In the genomic region with DNA sequence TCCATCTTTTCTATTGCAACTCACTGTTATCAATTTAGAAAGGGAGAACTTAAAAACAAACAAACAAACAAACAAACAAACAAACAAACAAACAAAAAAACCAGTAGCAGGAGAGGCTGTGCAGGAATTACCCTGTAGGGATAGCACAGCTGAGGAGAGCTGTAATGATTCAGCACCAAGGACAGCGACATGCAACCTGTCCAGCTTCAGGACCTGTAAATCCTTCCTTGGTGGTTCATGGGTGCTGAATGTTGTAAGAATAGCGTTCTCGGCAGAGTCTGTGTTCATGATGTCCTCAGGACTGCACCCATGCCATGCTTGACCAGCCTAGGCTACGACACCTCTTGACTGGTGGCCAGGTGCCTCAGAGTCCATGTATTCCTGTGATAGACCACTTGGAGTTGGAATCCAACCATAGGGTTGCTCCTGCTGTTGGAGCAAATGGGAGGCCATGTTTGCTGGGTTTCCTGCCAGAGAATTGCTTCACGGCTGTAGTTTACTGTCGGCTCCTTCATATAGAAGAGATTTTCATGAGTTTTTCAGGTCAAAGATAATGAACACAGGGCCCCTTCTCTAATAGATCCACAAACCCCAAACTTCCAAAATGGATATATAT, we compare ENCODE assay signal across 1 cellular context.
TF ChIP-seq lines count a peak whose summit lies in the region.

No MANE protein-coding gene starts in this region.

TF ChIP-seq in WTC11, 78 proteins besides CTCF, POLR2A, EP300 and RAD21 (continued from another document and continues in another):
- TF ChIP-seq, protein P1, sequence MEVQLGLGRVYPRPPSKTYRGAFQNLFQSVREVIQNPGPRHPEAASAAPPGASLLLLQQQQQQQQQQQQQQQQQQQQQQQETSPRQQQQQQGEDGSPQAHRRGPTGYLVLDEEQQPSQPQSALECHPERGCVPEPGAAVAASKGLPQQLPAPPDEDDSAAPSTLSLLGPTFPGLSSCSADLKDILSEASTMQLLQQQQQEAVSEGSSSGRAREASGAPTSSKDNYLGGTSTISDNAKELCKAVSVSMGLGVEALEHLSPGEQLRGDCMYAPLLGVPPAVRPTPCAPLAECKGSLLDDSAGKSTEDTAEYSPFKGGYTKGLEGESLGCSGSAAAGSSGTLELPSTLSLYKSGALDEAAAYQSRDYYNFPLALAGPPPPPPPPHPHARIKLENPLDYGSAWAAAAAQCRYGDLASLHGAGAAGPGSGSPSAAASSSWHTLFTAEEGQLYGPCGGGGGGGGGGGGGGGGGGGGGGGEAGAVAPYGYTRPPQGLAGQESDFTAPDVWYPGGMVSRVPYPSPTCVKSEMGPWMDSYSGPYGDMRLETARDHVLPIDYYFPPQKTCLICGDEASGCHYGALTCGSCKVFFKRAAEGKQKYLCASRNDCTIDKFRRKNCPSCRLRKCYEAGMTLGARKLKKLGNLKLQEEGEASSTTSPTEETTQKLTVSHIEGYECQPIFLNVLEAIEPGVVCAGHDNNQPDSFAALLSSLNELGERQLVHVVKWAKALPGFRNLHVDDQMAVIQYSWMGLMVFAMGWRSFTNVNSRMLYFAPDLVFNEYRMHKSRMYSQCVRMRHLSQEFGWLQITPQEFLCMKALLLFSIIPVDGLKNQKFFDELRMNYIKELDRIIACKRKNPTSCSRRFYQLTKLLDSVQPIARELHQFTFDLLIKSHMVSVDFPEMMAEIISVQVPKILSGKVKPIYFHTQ (CRISPR knock-in tag; IDR thresholded peaks at IDR 0.05): no peak
- no peak for TF ChIP-seq FOXJ3 (CRISPR knock-in tag; IDR thresholded peaks at IDR 0.05; ENCODE audit: borderline replicate concordance)
- TF ChIP-seq NR3C1 (CRISPR knock-in tag; conservative IDR thresholded peaks at IDR 0.05; ENCODE audit: low read depth): no peak
- no peak for TF ChIP-seq TP53 (CRISPR knock-in tag; IDR thresholded peaks at IDR 0.05)
- no peak for TF ChIP-seq ZNF396 (CRISPR knock-in tag; IDR thresholded peaks at IDR 0.05; ENCODE audit: borderline replicate concordance)
- peak; percentile 64 for TF ChIP-seq TEAD1 (CRISPR knock-in tag; IDR thresholded peaks at IDR 0.05)
- TF ChIP-seq, protein P2, sequence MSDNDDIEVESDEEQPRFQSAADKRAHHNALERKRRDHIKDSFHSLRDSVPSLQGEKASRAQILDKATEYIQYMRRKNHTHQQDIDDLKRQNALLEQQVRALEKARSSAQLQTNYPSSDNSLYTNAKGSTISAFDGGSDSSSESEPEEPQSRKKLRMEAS (CRISPR knock-in tag; IDR thresholded peaks at IDR 0.05): no peak
- no peak for TF ChIP-seq CBFB (CRISPR knock-in tag; IDR thresholded peaks at IDR 0.05; ENCODE audit: low read depth)
- peak; percentile 82; the same call in 1 of the 2 replicates for TF ChIP-seq ZNF232 (CRISPR knock-in tag; IDR thresholded peaks at IDR 0.05)
- TF ChIP-seq CREB1 (CRISPR knock-in tag; IDR thresholded peaks at IDR 0.05): peak; percentile 37; the same call in 1 of the 2 replicates
- no peak for TF ChIP-seq MYBL2 (CRISPR knock-in tag; IDR thresholded peaks at IDR 0.05)
- TF ChIP-seq FOXP4 (CRISPR knock-in tag; IDR thresholded peaks at IDR 0.05): peak; percentile 88
- no peak for TF ChIP-seq CDX4 (CRISPR knock-in tag; IDR thresholded peaks at IDR 0.05; ENCODE audit: borderline replicate concordance)
- peak; percentile 58; the same call in 1 of the 2 replicates for TF ChIP-seq SMAD4 (CRISPR knock-in tag; IDR thresholded peaks at IDR 0.05)
- no peak for TF ChIP-seq OVOL2 (CRISPR knock-in tag; IDR thresholded peaks at IDR 0.05; ENCODE audit: borderline replicate concordance)
- TF ChIP-seq IRF2 (CRISPR knock-in tag; IDR thresholded peaks at IDR 0.05; ENCODE audit: borderline replicate concordance, low read depth): no peak
- TF ChIP-seq RORB (CRISPR knock-in tag; IDR thresholded peaks at IDR 0.05): no peak
- TF ChIP-seq, protein P3, sequence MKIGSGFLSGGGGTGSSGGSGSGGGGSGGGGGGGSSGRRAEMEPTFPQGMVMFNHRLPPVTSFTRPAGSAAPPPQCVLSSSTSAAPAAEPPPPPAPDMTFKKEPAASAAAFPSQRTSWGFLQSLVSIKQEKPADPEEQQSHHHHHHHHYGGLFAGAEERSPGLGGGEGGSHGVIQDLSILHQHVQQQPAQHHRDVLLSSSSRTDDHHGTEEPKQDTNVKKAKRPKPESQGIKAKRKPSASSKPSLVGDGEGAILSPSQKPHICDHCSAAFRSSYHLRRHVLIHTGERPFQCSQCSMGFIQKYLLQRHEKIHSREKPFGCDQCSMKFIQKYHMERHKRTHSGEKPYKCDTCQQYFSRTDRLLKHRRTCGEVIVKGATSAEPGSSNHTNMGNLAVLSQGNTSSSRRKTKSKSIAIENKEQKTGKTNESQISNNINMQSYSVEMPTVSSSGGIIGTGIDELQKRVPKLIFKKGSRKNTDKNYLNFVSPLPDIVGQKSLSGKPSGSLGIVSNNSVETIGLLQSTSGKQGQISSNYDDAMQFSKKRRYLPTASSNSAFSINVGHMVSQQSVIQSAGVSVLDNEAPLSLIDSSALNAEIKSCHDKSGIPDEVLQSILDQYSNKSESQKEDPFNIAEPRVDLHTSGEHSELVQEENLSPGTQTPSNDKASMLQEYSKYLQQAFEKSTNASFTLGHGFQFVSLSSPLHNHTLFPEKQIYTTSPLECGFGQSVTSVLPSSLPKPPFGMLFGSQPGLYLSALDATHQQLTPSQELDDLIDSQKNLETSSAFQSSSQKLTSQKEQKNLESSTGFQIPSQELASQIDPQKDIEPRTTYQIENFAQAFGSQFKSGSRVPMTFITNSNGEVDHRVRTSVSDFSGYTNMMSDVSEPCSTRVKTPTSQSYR (CRISPR knock-in tag; IDR thresholded peaks at IDR 0.05): no peak
- no peak for TF ChIP-seq GRHL2 (CRISPR knock-in tag; IDR thresholded peaks at IDR 0.05; ENCODE audit: insufficient replicate concordance, severe bottlenecking)
- no peak for TF ChIP-seq GTF2I (CRISPR knock-in tag; conservative IDR thresholded peaks at IDR 0.05)
- TF ChIP-seq JAZF1 (CRISPR knock-in tag; IDR thresholded peaks at IDR 0.05): no peak
- TF ChIP-seq, protein P4, sequence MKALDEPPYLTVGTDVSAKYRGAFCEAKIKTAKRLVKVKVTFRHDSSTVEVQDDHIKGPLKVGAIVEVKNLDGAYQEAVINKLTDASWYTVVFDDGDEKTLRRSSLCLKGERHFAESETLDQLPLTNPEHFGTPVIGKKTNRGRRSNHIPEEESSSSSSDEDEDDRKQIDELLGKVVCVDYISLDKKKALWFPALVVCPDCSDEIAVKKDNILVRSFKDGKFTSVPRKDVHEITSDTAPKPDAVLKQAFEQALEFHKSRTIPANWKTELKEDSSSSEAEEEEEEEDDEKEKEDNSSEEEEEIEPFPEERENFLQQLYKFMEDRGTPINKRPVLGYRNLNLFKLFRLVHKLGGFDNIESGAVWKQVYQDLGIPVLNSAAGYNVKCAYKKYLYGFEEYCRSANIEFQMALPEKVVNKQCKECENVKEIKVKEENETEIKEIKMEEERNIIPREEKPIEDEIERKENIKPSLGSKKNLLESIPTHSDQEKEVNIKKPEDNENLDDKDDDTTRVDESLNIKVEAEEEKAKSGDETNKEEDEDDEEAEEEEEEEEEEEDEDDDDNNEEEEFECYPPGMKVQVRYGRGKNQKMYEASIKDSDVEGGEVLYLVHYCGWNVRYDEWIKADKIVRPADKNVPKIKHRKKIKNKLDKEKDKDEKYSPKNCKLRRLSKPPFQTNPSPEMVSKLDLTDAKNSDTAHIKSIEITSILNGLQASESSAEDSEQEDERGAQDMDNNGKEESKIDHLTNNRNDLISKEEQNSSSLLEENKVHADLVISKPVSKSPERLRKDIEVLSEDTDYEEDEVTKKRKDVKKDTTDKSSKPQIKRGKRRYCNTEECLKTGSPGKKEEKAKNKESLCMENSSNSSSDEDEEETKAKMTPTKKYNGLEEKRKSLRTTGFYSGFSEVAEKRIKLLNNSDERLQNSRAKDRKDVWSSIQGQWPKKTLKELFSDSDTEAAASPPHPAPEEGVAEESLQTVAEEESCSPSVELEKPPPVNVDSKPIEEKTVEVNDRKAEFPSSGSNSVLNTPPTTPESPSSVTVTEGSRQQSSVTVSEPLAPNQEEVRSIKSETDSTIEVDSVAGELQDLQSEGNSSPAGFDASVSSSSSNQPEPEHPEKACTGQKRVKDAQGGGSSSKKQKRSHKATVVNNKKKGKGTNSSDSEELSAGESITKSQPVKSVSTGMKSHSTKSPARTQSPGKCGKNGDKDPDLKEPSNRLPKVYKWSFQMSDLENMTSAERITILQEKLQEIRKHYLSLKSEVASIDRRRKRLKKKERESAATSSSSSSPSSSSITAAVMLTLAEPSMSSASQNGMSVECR (CRISPR knock-in tag; IDR thresholded peaks at IDR 0.05; ENCODE audit: borderline replicate concordance): peak; percentile 55; the same call in 1 of the 2 replicates
- TF ChIP-seq, protein P5, sequence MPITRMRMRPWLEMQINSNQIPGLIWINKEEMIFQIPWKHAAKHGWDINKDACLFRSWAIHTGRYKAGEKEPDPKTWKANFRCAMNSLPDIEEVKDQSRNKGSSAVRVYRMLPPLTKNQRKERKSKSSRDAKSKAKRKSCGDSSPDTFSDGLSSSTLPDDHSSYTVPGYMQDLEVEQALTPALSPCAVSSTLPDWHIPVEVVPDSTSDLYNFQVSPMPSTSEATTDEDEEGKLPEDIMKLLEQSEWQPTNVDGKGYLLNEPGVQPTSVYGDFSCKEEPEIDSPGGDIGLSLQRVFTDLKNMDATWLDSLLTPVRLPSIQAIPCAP (CRISPR knock-in tag; IDR thresholded peaks at IDR 0.05): no peak
- no peak for TF ChIP-seq HMGA2 (CRISPR knock-in tag; IDR thresholded peaks at IDR 0.05)
- 0 out of 2 replicates have a peak, but pooled peaks have one; percentile 24 for TF ChIP-seq ETV6 (CRISPR knock-in tag; IDR thresholded peaks at IDR 0.05)
- TF ChIP-seq ATF1 (CRISPR knock-in tag; IDR thresholded peaks at IDR 0.05): no peak
- TF ChIP-seq USF1 (CRISPR knock-in tag; IDR thresholded peaks at IDR 0.05): peak; percentile 51; the same call in 1 of the 2 replicates
- TF ChIP-seq, protein P6, sequence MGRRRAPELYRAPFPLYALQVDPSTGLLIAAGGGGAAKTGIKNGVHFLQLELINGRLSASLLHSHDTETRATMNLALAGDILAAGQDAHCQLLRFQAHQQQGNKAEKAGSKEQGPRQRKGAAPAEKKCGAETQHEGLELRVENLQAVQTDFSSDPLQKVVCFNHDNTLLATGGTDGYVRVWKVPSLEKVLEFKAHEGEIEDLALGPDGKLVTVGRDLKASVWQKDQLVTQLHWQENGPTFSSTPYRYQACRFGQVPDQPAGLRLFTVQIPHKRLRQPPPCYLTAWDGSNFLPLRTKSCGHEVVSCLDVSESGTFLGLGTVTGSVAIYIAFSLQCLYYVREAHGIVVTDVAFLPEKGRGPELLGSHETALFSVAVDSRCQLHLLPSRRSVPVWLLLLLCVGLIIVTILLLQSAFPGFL (CRISPR knock-in tag; IDR thresholded peaks at IDR 0.05; ENCODE audit: borderline replicate concordance): no peak
- TF ChIP-seq ZNF512 (CRISPR knock-in tag; IDR thresholded peaks at IDR 0.05; ENCODE audit: borderline replicate concordance): no peak
- TF ChIP-seq, protein P7, sequence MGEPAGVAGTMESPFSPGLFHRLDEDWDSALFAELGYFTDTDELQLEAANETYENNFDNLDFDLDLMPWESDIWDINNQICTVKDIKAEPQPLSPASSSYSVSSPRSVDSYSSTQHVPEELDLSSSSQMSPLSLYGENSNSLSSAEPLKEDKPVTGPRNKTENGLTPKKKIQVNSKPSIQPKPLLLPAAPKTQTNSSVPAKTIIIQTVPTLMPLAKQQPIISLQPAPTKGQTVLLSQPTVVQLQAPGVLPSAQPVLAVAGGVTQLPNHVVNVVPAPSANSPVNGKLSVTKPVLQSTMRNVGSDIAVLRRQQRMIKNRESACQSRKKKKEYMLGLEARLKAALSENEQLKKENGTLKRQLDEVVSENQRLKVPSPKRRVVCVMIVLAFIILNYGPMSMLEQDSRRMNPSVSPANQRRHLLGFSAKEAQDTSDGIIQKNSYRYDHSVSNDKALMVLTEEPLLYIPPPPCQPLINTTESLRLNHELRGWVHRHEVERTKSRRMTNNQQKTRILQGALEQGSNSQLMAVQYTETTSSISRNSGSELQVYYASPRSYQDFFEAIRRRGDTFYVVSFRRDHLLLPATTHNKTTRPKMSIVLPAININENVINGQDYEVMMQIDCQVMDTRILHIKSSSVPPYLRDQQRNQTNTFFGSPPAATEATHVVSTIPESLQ (CRISPR knock-in tag; IDR thresholded peaks at IDR 0.05): no peak
- 0 out of 2 replicates have a peak, but pooled peaks have one; percentile 32 for TF ChIP-seq NR2C2 (CRISPR knock-in tag; IDR thresholded peaks at IDR 0.05)
